ENCODE assay signal across 1 cellular context in the genomic region with DNA sequence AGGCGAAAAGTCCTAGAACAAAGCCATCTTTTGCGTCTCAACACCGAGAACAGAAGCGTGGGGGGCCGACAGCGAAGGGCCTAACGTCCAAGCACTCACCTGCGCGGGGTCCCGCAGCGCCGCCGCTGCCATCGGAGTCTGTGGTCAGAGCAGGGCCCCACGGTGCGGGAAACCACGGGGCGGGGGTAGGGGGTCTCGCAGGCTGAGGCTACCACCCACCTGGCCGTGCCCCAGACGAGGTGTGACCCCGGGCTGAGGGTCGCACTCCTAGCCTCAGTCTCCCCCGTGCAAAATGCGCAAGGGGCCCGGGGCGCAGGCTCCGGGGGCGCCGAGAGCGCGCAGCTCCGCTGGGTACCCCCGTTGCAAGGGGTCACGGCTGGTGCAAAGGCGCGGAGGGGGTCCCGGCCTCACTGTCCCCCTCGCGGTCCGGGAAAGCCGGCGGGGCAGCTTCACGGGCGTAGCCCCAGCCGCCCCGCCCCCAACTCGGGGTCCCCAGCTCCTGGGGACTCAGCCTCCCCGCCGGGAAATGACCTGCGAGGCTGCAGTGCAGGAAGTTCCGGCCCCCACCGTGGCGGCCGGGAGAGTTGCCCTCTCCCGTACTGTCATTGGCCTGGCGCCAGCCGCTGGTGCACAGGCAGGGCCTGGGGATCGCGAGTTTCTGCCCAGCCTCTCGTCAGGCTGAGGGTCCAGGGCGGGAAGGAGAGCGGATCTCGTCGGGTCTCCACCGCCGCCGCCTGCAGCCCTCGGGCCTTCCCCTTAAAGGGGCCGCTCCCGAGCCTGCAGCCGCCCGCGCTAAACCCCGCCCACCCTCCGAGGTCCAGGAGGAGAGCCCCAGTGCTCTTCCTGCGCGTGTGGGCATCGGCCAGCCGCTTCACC.
TF ChIP-seq lines count a peak whose summit lies in the region.

TSS of gene ZNF792 (minus strand) at position 699 of the 876 bp plus-strand sequence. CDS start at position 132, 567 bp downstream.

TF ChIP-seq in HCT116, 20 proteins besides CTCF, POLR2A, EP300 and RAD21 (continued from another document):
- TF ChIP-seq, protein P1, sequence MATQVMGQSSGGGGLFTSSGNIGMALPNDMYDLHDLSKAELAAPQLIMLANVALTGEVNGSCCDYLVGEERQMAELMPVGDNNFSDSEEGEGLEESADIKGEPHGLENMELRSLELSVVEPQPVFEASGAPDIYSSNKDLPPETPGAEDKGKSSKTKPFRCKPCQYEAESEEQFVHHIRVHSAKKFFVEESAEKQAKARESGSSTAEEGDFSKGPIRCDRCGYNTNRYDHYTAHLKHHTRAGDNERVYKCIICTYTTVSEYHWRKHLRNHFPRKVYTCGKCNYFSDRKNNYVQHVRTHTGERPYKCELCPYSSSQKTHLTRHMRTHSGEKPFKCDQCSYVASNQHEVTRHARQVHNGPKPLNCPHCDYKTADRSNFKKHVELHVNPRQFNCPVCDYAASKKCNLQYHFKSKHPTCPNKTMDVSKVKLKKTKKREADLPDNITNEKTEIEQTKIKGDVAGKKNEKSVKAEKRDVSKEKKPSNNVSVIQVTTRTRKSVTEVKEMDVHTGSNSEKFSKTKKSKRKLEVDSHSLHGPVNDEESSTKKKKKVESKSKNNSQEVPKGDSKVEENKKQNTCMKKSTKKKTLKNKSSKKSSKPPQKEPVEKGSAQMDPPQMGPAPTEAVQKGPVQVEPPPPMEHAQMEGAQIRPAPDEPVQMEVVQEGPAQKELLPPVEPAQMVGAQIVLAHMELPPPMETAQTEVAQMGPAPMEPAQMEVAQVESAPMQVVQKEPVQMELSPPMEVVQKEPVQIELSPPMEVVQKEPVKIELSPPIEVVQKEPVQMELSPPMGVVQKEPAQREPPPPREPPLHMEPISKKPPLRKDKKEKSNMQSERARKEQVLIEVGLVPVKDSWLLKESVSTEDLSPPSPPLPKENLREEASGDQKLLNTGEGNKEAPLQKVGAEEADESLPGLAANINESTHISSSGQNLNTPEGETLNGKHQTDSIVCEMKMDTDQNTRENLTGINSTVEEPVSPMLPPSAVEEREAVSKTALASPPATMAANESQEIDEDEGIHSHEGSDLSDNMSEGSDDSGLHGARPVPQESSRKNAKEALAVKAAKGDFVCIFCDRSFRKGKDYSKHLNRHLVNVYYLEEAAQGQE (IDR thresholded peaks at IDR 0.05; ENCODE audit: low read depth): no peak
- TF ChIP-seq CBX3 (IDR thresholded peaks at IDR 0.05; ENCODE audit: low read depth): no peak
- no peak for TF ChIP-seq SP1 (IDR thresholded peaks at IDR 0.05; ENCODE audit: low read depth)
TF ChIP-seq in HCT116: peak in this region for 4.
